In the genomic region with DNA sequence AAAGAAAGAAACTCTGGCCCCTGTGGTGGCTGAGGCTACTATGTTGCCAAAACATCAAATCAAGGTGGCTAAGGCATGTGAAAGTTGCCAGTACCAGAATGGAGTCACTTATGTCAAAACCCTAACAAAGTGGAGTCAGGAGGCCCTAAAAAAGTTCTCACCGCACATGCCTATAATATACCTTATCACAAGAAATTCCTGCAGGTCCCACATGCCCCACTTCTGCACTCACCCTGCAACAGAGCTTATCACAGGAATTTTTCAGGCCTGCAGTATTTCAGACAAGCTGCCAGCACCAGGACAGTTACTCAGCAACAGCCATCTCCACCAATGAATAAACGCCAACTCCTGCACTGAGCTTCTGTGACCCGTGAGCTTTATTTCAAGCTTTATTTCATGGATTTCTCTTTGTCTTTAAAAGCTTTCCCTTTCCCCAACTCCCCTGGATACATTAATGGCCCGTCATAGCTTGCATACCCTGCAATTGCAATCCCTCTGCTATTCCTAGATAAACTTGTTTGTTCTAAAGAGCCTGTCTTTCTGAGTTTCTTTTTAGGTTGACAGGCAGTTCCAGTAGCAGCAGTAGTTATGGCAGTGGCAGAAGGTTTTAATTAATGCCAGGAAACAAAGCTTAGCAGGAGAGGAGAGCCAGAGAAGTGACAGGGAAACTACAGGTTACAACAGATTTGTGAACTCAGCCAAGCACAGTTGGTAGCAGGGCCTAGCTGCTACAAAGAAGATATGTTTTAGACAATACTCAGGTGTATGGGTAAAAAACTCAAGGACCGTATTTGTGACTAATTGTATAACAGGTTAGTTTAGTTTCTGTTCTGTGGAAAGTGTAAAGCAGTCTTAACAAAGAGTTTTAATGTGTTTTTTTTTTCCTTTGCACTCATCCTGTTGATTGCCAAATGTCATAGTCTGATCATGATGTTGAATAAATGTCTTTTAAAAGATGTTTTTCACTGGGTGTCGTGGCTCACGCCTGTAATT, we compare ENCODE assay signal across 14 cellular contexts. TPM values are rescaled to one million over a fixed set of nuclear protein-coding genes. Genes with fewer than 3 reads are reported as not detected.
A peak's percentile ranks its signal among the peaks of the same experiment; 100 is the strongest.
DNase-seq lines count a peak whose midpoint lies in the region; ATAC-seq and TF ChIP-seq lines count a peak whose summit lies in the region.
"Had no signal": no experiment of that assay in that cellular context is flagged by ENCODE, and none has a peak within 500 bp of the region (broad histone marks: within the 10 kb centered on the region; RNA-seq: fewer than 3 reads in every experiment).

No MANE protein-coding gene starts in this region.

- H3K4me1 ChIP-seq in mesodermal cell (ENCODE audit: control insufficient read depth, insufficient read depth, low read length, poor library complexity, severe bottlenecking) (peaks cover 14% of the 10 kb centered on the region), OCI-LY7 (ENCODE audit: insufficient read depth, low read length, poor library complexity, severe bottlenecking) (peaks cover 15% of the 10 kb centered on the region)
- H3K4me1 ChIP-seq: A549, upper lobe of left lung had no signal

- 85 to 96% methylated on average over 6 to 7 of the region's 7 CpGs for WGBS in mesodermal cell (ENCODE audit: insufficient coverage in 2 of 2), 2 experiments

- H3K27ac ChIP-seq in mesodermal cell (ENCODE audit: low read depth, low read length, severe bottlenecking) = peak overlapping the region; percentile 99
- no peak overlapping the region for H3K27ac ChIP-seq in OCI-LY7 (ENCODE audit: low read depth, low read length, poor library complexity, severe bottlenecking)
- H3K27ac ChIP-seq: A549, upper lobe of left lung had no signal

- H3K36me3 ChIP-seq in mesodermal cell (ENCODE audit: control insufficient read depth, insufficient read depth, low read length) = peaks cover 66% of the 10 kb centered on the region
- peaks cover 92% of the 10 kb centered on the region for H3K36me3 ChIP-seq in OCI-LY7 (ENCODE audit: insufficient read depth, low read length)
- H3K36me3 ChIP-seq: upper lobe of left lung had no signal

- no peak overlapping the region for H3K4me2 ChIP-seq in OCI-LY7 (ENCODE audit: low read length)
- H3K4me2 ChIP-seq: A549 had no signal

- no peaks in the 10 kb centered on the region for H3K9me3 ChIP-seq in mesodermal cell (ENCODE audit: control insufficient read depth, low read length)
- no peaks in the 10 kb centered on the region for H3K9me3 ChIP-seq in OCI-LY7 (ENCODE audit: low read length)
- H3K9me3 ChIP-seq: A549, upper lobe of left lung had no signal

- intact Hi-C loops in OCI-LY7 (cut with micrococcal nuclease; ENCODE audit: unreplicated experiment) = no loop called here

- TF ChIP-seq CTCF in fibroblast of the aortic adventitia (IDR thresholded peaks at IDR 0.05; ENCODE audit: insufficient read depth, low read length) (no peak), OCI-LY7 (conservative IDR thresholded peaks at IDR 0.05; ENCODE audit: low read length) (no peak)

- no peak for ATAC-seq in GM18502 (IDR thresholded peaks at IDR 0.05; ENCODE audit: poor library complexity, unreplicated experiment)
- ATAC-seq: A549 had no signal

- no peaks in the 10 kb centered on the region for H4K20me1 ChIP-seq in OCI-LY7 (ENCODE audit: insufficient read depth, low read length)

- H2AFZ ChIP-seq in OCI-LY7 (ENCODE audit: low read length) = no peak overlapping the region

- H3K9me2 ChIP-seq in OCI-LY7 (ENCODE audit: insufficient read depth, low read length) = no peaks in the 10 kb centered on the region

- no peaks in the 10 kb centered on the region for H3K79me2 ChIP-seq in OCI-LY7 (ENCODE audit: insufficient read depth, low read depth, low read length)

- DNase-seq in A172 (ENCODE audit: low spot score) (peak; percentile 16), amniotic epithelial cell (ENCODE audit: low read depth) (peak; percentile 99), fibroblast of the aortic adventitia (ENCODE audit: low read depth) (peak; percentile 97), OCI-LY7 (ENCODE audit: low spot score) (no peak)
- DNase-seq in effector CD8-positive, alpha-beta T cell (lab: John Stamatoyannopoulos, UW) = no peak
- no peak for DNase-seq in NK-92 treated with Interleukin-12 subunit alpha and Interleukin-12 subunit beta, amount 100 ng/mL, for 24 hours (lab: John Stamatoyannopoulos, UW)
- DNase-seq: MV-4-11, naive B cell, upper lobe of left lung had no signal

- POLR2A ChIA-PET in OCI-LY7 (lab: Charles Lee) = no interaction called here

- CTCF ChIA-PET in OCI-LY7 (lab: Charles Lee; ENCODE audit: unreplicated experiment) = no interaction called here

- H3K4me3 ChIP-seq in fibroblast of the aortic adventitia (ENCODE audit: low read depth, low read length) = peak overlapping the region; percentile 18
- no peak overlapping the region for H3K4me3 ChIP-seq in mesodermal cell (ENCODE audit: extremely low read depth, insufficient read depth, low read length, poor library complexity, severe bottlenecking)
- H3K4me3 ChIP-seq in OCI-LY7 (ENCODE audit: low read depth, low read length, poor library complexity, severe bottlenecking) = no peak overlapping the region
- H3K4me3 ChIP-seq: A549, dorsolateral prefrontal cortex, upper lobe of left lung had no signal

- BruUV-seq in OCI-LY7 (replicated peaks; lab: Mats Ljungman, UMichigan) = no TSS peak

RNA-seq across cellular contexts. Expression of a gene that starts 15.9 kb away (rescaled TPM):
- total RNA-seq in A172 (2014; rRNA removed; shearing (Covaris generic)) = 0.14 and 0.69 TPM in 2 replicates
- total RNA-seq in fibroblast of the aortic adventitia (ENCODE audit: low replicate concordance) (13.7 and 20.5 TPM in 2 replicates), OCI-LY7 (2022) (19.3 and 21.1 TPM in 2 replicates)
- polyA plus RNA-seq in mesodermal cell (2013, experiment 1 of 2) = 14.0 TPM
- polyA plus RNA-seq in mesodermal cell (2013, experiment 2 of 2) = 13.1 TPM
- total RNA-seq in OCI-LY7 (2014; rRNA removed; shearing (Covaris generic)) = 21.2 and 24.6 TPM in 2 replicates

RNA-seq across cellular contexts. Expression of a gene that starts 28.6 kb away (rescaled TPM):
- total RNA-seq in A172 (2014; rRNA removed; shearing (Covaris generic)) = 0.10 and 0.65 TPM in 2 replicates
- not detected in 2 replicates for total RNA-seq in fibroblast of the aortic adventitia (ENCODE audit: low replicate concordance)
- polyA plus RNA-seq in mesodermal cell (2013, experiment 1 of 2) = not detected
- 0.10 TPM for polyA plus RNA-seq in mesodermal cell (2013, experiment 2 of 2)
- total RNA-seq in OCI-LY7 (2014; rRNA removed; shearing (Covaris generic)) = not detected in 2 replicates
- total RNA-seq in OCI-LY7 (2022) = not detected in 2 replicates
- total RNA-seq: NCI-H460, upper lobe of left lung had no signal

Comparison
In these comparisons a context has a peak if more than half of its experiments do, and no peak if none do; other contexts are left out.
1. DNase-seq: peak in A172 (single experiment), amniotic epithelial cell (single experiment) and fibroblast of the aortic adventitia (single experiment); none in effector CD8-positive, alpha-beta T cell (single experiment), NK-92 treated with Interleukin-12 subunit alpha and Interleukin-12 subunit beta, amount 100 ng/mL, for 24 hours (single experiment) and OCI-LY7 (single experiment).